Comparison of ENCODE assay signal across 9 cellular contexts in the genomic region with DNA sequence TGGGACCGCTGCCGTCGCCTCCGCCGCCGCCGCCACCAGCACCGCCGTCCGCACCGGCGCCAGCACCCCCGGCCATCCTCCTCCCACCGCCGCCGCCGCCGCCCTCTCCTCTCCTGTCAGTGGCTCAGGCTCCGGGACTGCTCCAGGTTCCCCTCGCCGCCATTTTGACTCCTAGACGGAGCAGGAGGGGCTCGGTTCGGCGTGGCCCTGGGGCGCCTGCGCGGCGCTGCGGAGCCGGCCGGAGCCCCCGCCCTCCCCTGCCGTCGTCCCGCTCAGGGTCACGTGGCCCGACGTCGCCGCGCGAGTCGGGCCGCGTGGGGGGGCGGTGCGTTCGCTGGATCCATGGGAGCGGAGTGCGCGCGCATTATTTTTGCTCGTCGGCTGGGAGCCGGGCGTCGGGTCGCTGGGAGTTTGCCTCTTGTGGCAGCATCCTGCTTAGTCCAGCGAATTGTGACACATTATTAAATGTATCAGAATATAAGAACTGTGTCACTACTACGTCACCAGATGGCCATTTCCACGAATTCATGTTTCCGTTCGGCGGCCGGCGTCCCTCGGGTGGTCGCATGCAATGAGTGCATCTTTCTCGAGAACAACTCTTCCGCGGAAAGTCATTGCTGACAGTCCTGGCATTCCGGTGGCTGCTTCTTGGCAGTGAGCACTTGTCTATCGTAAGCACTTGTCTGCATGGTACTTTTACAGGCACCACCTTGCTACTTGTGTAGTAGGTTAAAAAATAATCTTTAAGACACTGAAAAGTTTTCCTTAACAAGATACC. TPM values are rescaled to one million over a fixed set of nuclear protein-coding genes. Genes with fewer than 3 reads are reported as not detected.
DNase-seq lines count a peak whose midpoint lies in the region; ATAC-seq, FAIRE-seq and TF ChIP-seq lines count a peak whose summit lies in the region.
"Had no signal": no experiment of that assay in that cellular context is flagged by ENCODE, and none has a peak within 500 bp of the region (broad histone marks: within the 10 kb centered on the region; RNA-seq: fewer than 3 reads in every experiment).

A gene with protein sequence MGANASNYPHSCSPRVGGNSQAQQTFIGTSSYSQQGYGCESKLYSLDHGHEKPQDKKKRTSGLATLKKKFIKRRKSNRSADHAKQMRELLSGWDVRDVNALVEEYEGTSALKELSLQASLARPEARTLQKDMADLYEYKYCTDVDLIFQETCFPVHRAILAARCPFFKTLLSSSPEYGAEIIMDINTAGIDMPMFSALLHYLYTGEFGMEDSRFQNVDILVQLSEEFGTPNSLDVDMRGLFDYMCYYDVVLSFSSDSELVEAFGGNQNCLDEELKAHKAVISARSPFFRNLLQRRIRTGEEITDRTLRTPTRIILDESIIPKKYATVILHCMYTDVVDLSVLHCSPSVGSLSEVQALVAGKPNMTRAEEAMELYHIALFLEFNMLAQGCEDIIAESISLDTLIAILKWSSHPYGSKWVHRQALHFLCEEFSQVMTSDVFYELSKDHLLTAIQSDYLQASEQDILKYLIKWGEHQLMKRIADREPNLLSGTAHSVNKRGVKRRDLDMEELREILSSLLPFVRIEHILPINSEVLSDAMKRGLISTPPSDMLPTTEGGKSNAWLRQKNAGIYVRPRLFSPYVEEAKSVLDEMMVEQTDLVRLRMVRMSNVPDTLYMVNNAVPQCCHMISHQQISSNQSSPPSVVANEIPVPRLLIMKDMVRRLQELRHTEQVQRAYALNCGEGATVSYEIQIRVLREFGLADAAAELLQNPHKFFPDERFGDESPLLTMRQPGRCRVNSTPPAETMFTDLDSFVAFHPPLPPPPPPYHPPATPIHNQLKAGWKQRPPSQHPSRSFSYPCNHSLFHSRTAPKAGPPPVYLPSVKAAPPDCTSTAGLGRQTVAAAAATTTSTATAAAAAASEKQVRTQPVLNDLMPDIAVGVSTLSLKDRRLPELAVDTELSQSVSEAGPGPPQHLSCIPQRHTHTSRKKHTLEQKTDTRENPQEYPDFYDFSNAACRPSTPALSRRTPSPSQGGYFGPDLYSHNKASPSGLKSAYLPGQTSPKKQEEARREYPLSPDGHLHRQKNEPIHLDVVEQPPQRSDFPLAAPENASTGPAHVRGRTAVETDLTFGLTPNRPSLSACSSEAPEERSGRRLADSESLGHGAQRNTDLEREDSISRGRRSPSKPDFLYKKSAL (minus strand): TSS at position 184 of the 778 bp plus-strand sequence. CDS start 36,985 bp downstream, outside the sequence.

- peak within 1 kb of the TSS; percentile 96 for H2AFZ ChIP-seq in keratinocyte (ENCODE audit: control insufficient read depth, low read length)

- peak in 1 of 3 experiments; percentile 36 for TF ChIP-seq CTCF in keratinocyte (optimal IDR thresholded peaks at IDR 0.05 in 1 of 3, IDR thresholded peaks at IDR 0.05 in 1 of 3, conservative IDR thresholded peaks at IDR 0.05 in 1 of 3; ENCODE audit: extremely low read depth in 1 of 3, insufficient read depth in 2 of 3, low read length in 3 of 3)

- peaks cover 0 to 5% of the 10 kb centered on the region in 2 experiments for H3K36me3 ChIP-seq in keratinocyte (ENCODE audit: control insufficient read depth in 2 of 2, extremely low read depth in 1 of 2, insufficient read depth in 2 of 2, low read length in 2 of 2)

- DNase-seq in AML-193 (lab: John Stamatoyannopoulos, UW) (peak; percentile 93 to 94), NCI-H460 (ENCODE audit: extremely low read depth, low read depth) (peak; percentile 97), cerebellar cortex (ENCODE audit: low spot score) (peak; percentile 89), keratinocyte (ENCODE audit: low read depth, low spot score) (peak; percentile 57)
- DNase-seq in activated CD4-positive, CD25-positive, alpha-beta regulatory T cell treated with anti-CD3 and anti-CD28 coated beads, Interleukin-2, amount 50 U/mL, for 72 hours = peak; percentile 96
- peak; percentile 88 to 94 (median 88) for DNase-seq in stimulated activated CD4-positive, alpha-beta T cell treated with anti-CD3 and anti-CD28 coated beads, Interleukin-12 subunit alpha, Interleukin-12 subunit beta, amount 100 ng/mL, for 48 hours (ENCODE audit: low read depth in 2 of 3, low spot score in 1 of 3)

- H4K20me1 ChIP-seq in keratinocyte (ENCODE audit: control insufficient read depth, extremely low read depth, insufficient read depth, low read length) = no peaks in the 10 kb centered on the region

- no peaks in the 10 kb centered on the region for H3K27me3 ChIP-seq in keratinocyte (ENCODE audit: control insufficient read depth, extremely low read depth, insufficient read depth, low read length)

- H3K9me1 ChIP-seq in keratinocyte (ENCODE audit: control insufficient read depth, extremely low read depth, insufficient read depth, low read length) = no peaks in the 10 kb centered on the region

- H3K9ac ChIP-seq in keratinocyte (ENCODE audit: control insufficient read depth, extremely low read depth, insufficient read depth, low read length) = peak within 1 kb of the TSS; percentile 84

- FAIRE-seq in keratinocyte (lab: Jason Lieb, UNC) = no peak
- FAIRE-seq: colon had no signal

- peak within 1 kb of the TSS; percentile 78 for H3K27ac ChIP-seq in keratinocyte (ENCODE audit: control insufficient read depth, insufficient read depth, low read length)

- ATAC-seq in HG03378 (IDR thresholded peaks at IDR 0.05; ENCODE audit: unreplicated experiment) = peak; percentile 50

- H3K79me2 ChIP-seq in keratinocyte (ENCODE audit: control insufficient read depth, insufficient read depth, low read length) = peaks cover 52% of the 10 kb centered on the region

- peak within 1 kb of the TSS; percentile 96 for H3K4me2 ChIP-seq in keratinocyte (ENCODE audit: control insufficient read depth, extremely low read depth, insufficient read depth, low read depth, low read length)

- H3K4me3 ChIP-seq in keratinocyte (ENCODE audit: control insufficient read depth in 2 of 3, extremely low read depth in 1 of 3, insufficient read depth in 2 of 3, low read depth in 1 of 3, low read length in 3 of 3) = peak within 1 kb of the TSS; percentile 81 to 95 (median 86)

- H3K4me1 ChIP-seq in keratinocyte (ENCODE audit: control insufficient read depth, extremely low read depth, insufficient read depth, low read length) = peaks cover 18% of the 10 kb centered on the region

- H3K9me3 ChIP-seq in keratinocyte (ENCODE audit: control insufficient read depth, low read depth, low read length) = no peaks in the 10 kb centered on the region

- dilution Hi-C loops in keratinocyte (cut with MboI; ENCODE audit: extremely low pct_ligation_motif_present, low sequenced_read_pairs) = no loop called here

- peak; percentile 78 for TF ChIP-seq POLR2A in GM19099 (IDR thresholded peaks at IDR 0.05; ENCODE audit: extremely low read depth, insufficient read length, low read depth)

RNA-seq across cellular contexts. Expression of the gene that starts here (rescaled TPM):
- 19.8 and 21.5 TPM in 2 replicates for total RNA-seq in NCI-H460 (2014; rRNA removed; shearing (Covaris generic))
- 6.3 and 8.4 TPM in 2 replicates for polyA plus RNA-seq in NCI-H460 (2014; cell fraction: nucleus; rRNA removed)
- 23.2 to 35.1 TPM (median 25.1 TPM) in 3 replicates for polyA plus RNA-seq in keratinocyte
- 22.6 TPM for polyA plus RNA-seq in keratinocyte (2011; ENCODE audit: low read depth)
- 18.0 and 24.8 TPM in 2 replicates for polyA plus RNA-seq in keratinocyte (2011; cell fraction: cytosol; rRNA removed)
- 40.3 and 41.2 TPM in 2 replicates for polyA plus RNA-seq in keratinocyte (2011; cell fraction: nucleus; rRNA removed)
- 12.6 and 24.7 TPM in 2 replicates for polyA plus RNA-seq in keratinocyte (2012; ENCODE audit: low replicate concordance)
- polyA minus RNA-seq in keratinocyte = 46.3 to 48.7 TPM (median 48.6 TPM) in 3 replicates
- 34.3 TPM for polyA minus RNA-seq in keratinocyte (2011; cell fraction: cytosol; rRNA and poly(A)+ RNA removed)
- polyA minus RNA-seq in keratinocyte (2011; cell fraction: nucleus; rRNA and poly(A)+ RNA removed) = 45.7 and 81.9 TPM in 2 replicates

Comparison
In these comparisons a context has a peak if more than half of its experiments do, and no peak if none do; other contexts are left out.
1. Peak in every context shown above with its lines: DNase-seq, ATAC-seq, H3K4me3 ChIP-seq and H3K27ac ChIP-seq.